In the genomic region with DNA sequence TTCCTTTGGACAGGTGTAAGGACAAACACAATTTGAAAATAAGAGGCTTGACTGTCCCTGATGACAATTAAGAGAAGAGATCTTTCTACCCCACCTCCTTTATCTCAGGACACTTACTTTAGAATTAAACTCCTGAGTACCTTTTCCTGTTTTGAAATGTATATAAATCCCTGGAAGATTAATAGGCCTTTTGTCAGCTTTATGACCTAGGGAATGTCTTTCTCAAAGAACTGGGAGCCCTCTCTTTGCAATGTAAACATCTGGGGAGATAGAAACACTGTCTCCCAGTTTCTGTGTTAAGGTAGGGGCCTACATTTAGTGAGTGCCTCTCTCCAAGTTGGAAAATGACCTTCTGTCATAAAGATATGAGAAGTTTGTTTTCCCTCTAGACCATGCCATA, we compare ENCODE assay signal across 22 cellular contexts. TPM values are rescaled to one million over a fixed set of nuclear protein-coding genes. Genes with fewer than 3 reads are reported as not detected.
DNase-seq lines count a peak whose midpoint lies in the region; TF ChIP-seq lines count a peak whose summit lies in the region.
"Had no signal": no experiment of that assay in that cellular context is flagged by ENCODE, and none has a peak within 500 bp of the region (broad histone marks: within the 10 kb centered on the region; RNA-seq: fewer than 3 reads in every experiment).

No MANE protein-coding gene starts in this region.

- peaks cover 6% of the 10 kb centered on the region for H3K27me3 Mint-ChIP-seq in nephron progenitor cell (ENCODE audit: low read depth, poor library complexity)
- H3K27me3 Mint-ChIP-seq in CD8-positive, alpha-beta memory T cell, result peaks cover 0 to 4% of the 10 kb centered on the region in 2 donors
- H3K27me3 Mint-ChIP-seq: CD4-positive, alpha-beta T cell had no signal

- DNase-seq in DMS153 (lab: John Stamatoyannopoulos, UW) (peak; percentile 54), NCI-H1417 treated with DMSO at 0.1 percent for 48 hours (lab: John Stamatoyannopoulos, UW) (peak; percentile 5), NCI-H748 (lab: John Stamatoyannopoulos, UW; ENCODE audit: unreplicated experiment) (peak; percentile 61), nephron progenitor cell (no peak), T-helper 9 cell (no peak), RPMI8226 (no peak)
- no peak for DNase-seq in CD8-positive, alpha-beta memory T cell
- DNase-seq: CD4-positive, alpha-beta T cell; COR-L47; H9; KBM-7; MV-4-11; NCI-H1105; NCI-H146; NCI-H1930; NCI-H2171; NCI-H345; NCI-H524 treated with DMSO at 0.1 percent for 48 hours; SHP77; T-helper 1 cell had no signal

- H3K27me3 ChIP-seq in CD8-positive, alpha-beta memory T cell (ENCODE audit: insufficient read depth, low read length, poor library complexity, severe bottlenecking), result no peaks in the 10 kb centered on the region
- H3K27me3 ChIP-seq: BLaER1 treated with 17β-estradiol and CSF1 and Interleukin-3, amounts not matched to agents 10 nM and 100 nM had no signal

- H3K4me1 ChIP-seq in CD8-positive, alpha-beta memory T cell (ENCODE audit: insufficient read depth, low read length), result no peaks in the 10 kb centered on the region
- H3K4me1 ChIP-seq: BLaER1 treated with 17β-estradiol and CSF1 and Interleukin-3, amounts not matched to agents 10 nM and 100 nM had no signal

- H3K36me3 ChIP-seq in CD8-positive, alpha-beta memory T cell (ENCODE audit: insufficient read depth, low read length), result no peaks in the 10 kb centered on the region
- H3K36me3 ChIP-seq: BLaER1 treated with 17β-estradiol and CSF1 and Interleukin-3, amounts not matched to agents 10 nM and 100 nM had no signal

- peaks cover 40% of the 10 kb centered on the region for H3K9me3 Mint-ChIP-seq in nephron progenitor cell
- H3K9me3 Mint-ChIP-seq in CD8-positive, alpha-beta memory T cell, result peaks cover 0 to 1% (median 0%) of the 10 kb centered on the region in 5 donors
- H3K9me3 Mint-ChIP-seq: CD4-positive, alpha-beta T cell had no signal

- peak overlapping the region; percentile 86 for H3K27ac Mint-ChIP-seq in nephron progenitor cell
- H3K27ac Mint-ChIP-seq in CD8-positive, alpha-beta memory T cell, result no peak overlapping the region
- H3K27ac Mint-ChIP-seq: CD4-positive, alpha-beta T cell; H9 had no signal

- peaks cover 14% of the 10 kb centered on the region for H3K4me1 Mint-ChIP-seq in nephron progenitor cell
- H3K4me1 Mint-ChIP-seq in CD8-positive, alpha-beta memory T cell, result no peaks in the 10 kb centered on the region

- peaks cover 9% of the 10 kb centered on the region for H3K36me3 Mint-ChIP-seq in nephron progenitor cell (ENCODE audit: low read depth)
- no peaks in the 10 kb centered on the region for H3K36me3 Mint-ChIP-seq in CD8-positive, alpha-beta memory T cell

- no peak overlapping the region for H3K4me3 ChIP-seq in CD8-positive, alpha-beta memory T cell (ENCODE audit: low read length)
- H3K4me3 ChIP-seq: BLaER1 treated with 17β-estradiol and CSF1 and Interleukin-3, amounts not matched to agents 10 nM and 100 nM had no signal

- POLR2A ChIA-PET in CD8-positive, alpha-beta memory T cell (lab: Charles Lee), result no interaction called here

- no peak overlapping the region for H3K27ac ChIP-seq in CD8-positive, alpha-beta memory T cell (ENCODE audit: low read depth, low read length)
- H3K27ac ChIP-seq: BLaER1 treated with 17β-estradiol and CSF1 and Interleukin-3, amounts not matched to agents 10 nM and 100 nM; RWPE1 had no signal

- no peaks in the 10 kb centered on the region for H3K9me3 ChIP-seq in CD8-positive, alpha-beta memory T cell (ENCODE audit: low read length)

- H3K4me3 Mint-ChIP-seq in nephron progenitor cell, result no peak overlapping the region
- H3K4me3 Mint-ChIP-seq in CD8-positive, alpha-beta memory T cell, result no peak overlapping the region
- H3K4me3 Mint-ChIP-seq: CD4-positive, alpha-beta T cell; H9 had no signal

- no peak for TF ChIP-seq CTCF in nephron progenitor cell (IDR thresholded peaks at IDR 0.05)

- CTCF ChIA-PET in CD8-positive, alpha-beta memory T cell (lab: Charles Lee), result no interaction called here

RNA-seq across cellular contexts. Expression of a gene that starts 31.7 kb away (rescaled TPM):
- 10 to 100 TPM; 15.1 to 16.8 TPM for total RNA-seq in CD8-positive, alpha-beta memory T cell
- 40.7 TPM for polyA plus RNA-seq in CD8-positive, alpha-beta memory T cell

Comparison
In these comparisons a context has a peak if more than half of its experiments do, and no peak if none do; other contexts are left out.
1. DNase-seq: peak in DMS153 (single experiment), NCI-H1417 treated with DMSO at 0.1 percent for 48 hours (single experiment) and NCI-H748 (single experiment); none in nephron progenitor cell (single experiment), CD8-positive, alpha-beta memory T cell (0 of 5), T-helper 9 cell (single experiment) and RPMI8226 (single experiment).